9 cellular contexts compared by ENCODE assay signal in genomic region chr7:19725770-19726169, GRCh38. TPM values are rescaled to one million over a fixed set of nuclear protein-coding genes. Genes with fewer than 3 reads are reported as not detected.
"Had no signal": no experiment of that assay in that cellular context is flagged by ENCODE, and none has a peak within 500 bp of the region (broad histone marks: within the 10 kb centered on the region; RNA-seq: fewer than 3 reads in every experiment).

No MANE protein-coding gene starts in this region.

- H3K4me3 ChIP-seq: GM23248 had no signal

- H3K36me3 Mint-ChIP-seq: IgD-negative memory B cell had no signal

- H3K27ac ChIP-seq: GM23248, HL-60 had no signal

- DNase-seq: GM23248, GOT3, H9, HCEC 1CT had no signal

- H3K9me3 Mint-ChIP-seq: H9, IgD-negative memory B cell had no signal

- H3K27ac Mint-ChIP-seq: H9 had no signal

- H3K4me3 Mint-ChIP-seq: H9, IgD-negative memory B cell had no signal

- H3K9ac ChIP-seq: GM23248 had no signal

- H3K4me1 Mint-ChIP-seq: IgD-negative memory B cell had no signal

- ATAC-seq: HepG2 had no signal

- FAIRE-seq: HepG2 had no signal

- H2AFZ ChIP-seq: GM23248 had no signal

RNA-seq across cellular contexts. Expression of gene TMEM196, which starts 47.6 kb away (rescaled TPM):
- total RNA-seq: GM23248, H4, H9, HepG2, HT1080 had no signal
- polyA plus RNA-seq: GM23248, HepG2, IgD-negative memory B cell had no signal
